In the genomic region with DNA sequence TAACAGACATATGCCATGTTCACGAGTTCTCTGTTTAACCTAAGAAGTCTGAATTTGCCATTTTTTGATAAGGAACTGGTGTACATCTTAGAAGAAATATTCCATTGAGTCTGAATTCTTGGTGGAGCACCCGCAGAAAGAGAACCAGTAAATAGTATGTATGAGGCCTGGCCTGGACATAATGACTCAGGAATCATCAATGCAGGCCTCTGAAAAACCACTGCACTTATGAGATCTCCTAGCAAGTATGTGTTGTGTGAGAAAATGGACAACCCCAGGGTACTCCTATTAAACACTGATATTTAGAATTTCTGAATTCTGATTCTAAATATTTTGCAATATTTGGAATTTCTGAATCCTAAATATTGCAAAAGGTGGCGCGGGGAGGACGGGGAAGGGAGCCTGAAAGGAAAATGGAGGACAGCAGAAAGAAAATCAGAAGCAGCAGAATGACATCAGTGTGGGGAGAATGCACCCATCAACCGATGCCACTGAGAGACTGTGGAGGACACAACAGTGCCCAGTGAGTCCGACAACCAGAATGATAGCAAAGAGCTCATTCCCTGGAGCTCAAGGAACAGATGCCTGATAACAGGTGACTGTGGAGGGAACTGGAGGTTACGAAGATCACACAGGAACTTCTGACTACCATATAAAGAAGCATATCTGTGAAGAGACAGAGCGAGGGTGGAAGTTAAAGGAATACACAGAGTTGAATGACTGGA, we compare ENCODE assay signal across 17 cellular contexts.
DNase-seq lines count a peak whose midpoint lies in the region; ATAC-seq and TF ChIP-seq lines count a peak whose summit lies in the region.
"Had no signal": no experiment of that assay in that cellular context is flagged by ENCODE, and none has a peak within 500 bp of the region (broad histone marks: within the 10 kb centered on the region; RNA-seq: fewer than 3 reads in every experiment).

No MANE protein-coding gene starts in this region.

- peak overlapping the region; percentile 18 for H2AK9ac ChIP-seq in IMR-90 (replicated peaks; ENCODE audit: low read depth, low read length, poor library complexity)

- H3K4me1 ChIP-seq in IMR-90 (ENCODE audit: control insufficient read depth, insufficient read depth, low read length) (peaks cover 6% of the 10 kb centered on the region), mesenchymal stem cell (ENCODE audit: control insufficient read depth, insufficient read depth, low read depth, low read length) (peaks cover 5% of the 10 kb centered on the region), ascending aorta (peaks cover 0 to 7% of the 10 kb centered on the region in 2 donors), right atrium auricular region (peaks cover 0 to 38% of the 10 kb centered on the region in 2 donors)

- no peak for TF ChIP-seq CTCF in AG10803 (conservative IDR thresholded peaks at IDR 0.05; ENCODE audit: low read length)
- TF ChIP-seq CTCF in IMR-90 (conservative IDR thresholded peaks at IDR 0.05; ENCODE audit: low read depth, low read length): no peak
- TF ChIP-seq CTCF in chondrocyte (IDR thresholded peaks at IDR 0.05): no peak
- TF ChIP-seq CTCF in ascending aorta (IDR thresholded peaks at IDR 0.05): no peak
- TF ChIP-seq CTCF in right atrium auricular region (IDR thresholded peaks at IDR 0.05): no peak

- no peaks in the 10 kb centered on the region for H3K9me3 ChIP-seq in IMR-90 (ENCODE audit: control insufficient read depth, insufficient read depth, low read length)
- H3K9me3 ChIP-seq in mesenchymal stem cell (ENCODE audit: control insufficient read depth, low read length): no peaks in the 10 kb centered on the region
- no peaks in the 10 kb centered on the region for H3K9me3 ChIP-seq in ascending aorta
- H3K9me3 ChIP-seq in right atrium auricular region: no peaks in the 10 kb centered on the region
- H3K9me3 ChIP-seq: BE2C, heart right ventricle had no signal

- H3K56ac ChIP-seq in IMR-90 (ENCODE audit: extremely low read depth, insufficient read depth, low read length): no peak overlapping the region

- H2BK20ac ChIP-seq in IMR-90 (ENCODE audit: low read depth, low read length): no peak overlapping the region

- H4K91ac ChIP-seq in IMR-90 (ENCODE audit: insufficient read depth, low read depth, low read length) (peak overlapping the region; percentile 43), mesenchymal stem cell (ENCODE audit: low read length) (no peak overlapping the region)

- no peaks in the 10 kb centered on the region for H3K27me3 ChIP-seq in IMR-90 (ENCODE audit: control insufficient read depth, insufficient read depth, low read length)
- no peaks in the 10 kb centered on the region for H3K27me3 ChIP-seq in mesenchymal stem cell (ENCODE audit: control insufficient read depth in 1 of 2, insufficient read depth in 1 of 2, low read length in 2 of 2)
- no peaks in the 10 kb centered on the region for H3K27me3 ChIP-seq in ascending aorta
- no peaks in the 10 kb centered on the region for H3K27me3 ChIP-seq in right atrium auricular region
- H3K27me3 ChIP-seq: BE2C, heart right ventricle had no signal

- H4K20me1 ChIP-seq in IMR-90 (ENCODE audit: insufficient read depth, low read length): peaks cover 21% of the 10 kb centered on the region

- DNase-seq in AG10803 (ENCODE audit: low read depth) (peak; percentile 74), IMR-90 (peak; percentile 87), chondrocyte (ENCODE audit: low spot score) (no peak), mesenchymal stem cell (peak; percentile 85), ascending aorta (ENCODE audit: low spot score in 2 of 2) (no peak), NCI-H748 (lab: John Stamatoyannopoulos, UW; ENCODE audit: unreplicated experiment) (no peak), right atrium auricular region (ENCODE audit: low spot score) (no peak)
- DNase-seq in naive thymus-derived CD8-positive, alpha-beta T cell: no peak
- DNase-seq: activated naive CD8-positive, alpha-beta T cell treated with anti-CD3 and anti-CD28 coated beads for 36 hours; BE2C; heart right ventricle; NCI-H146; NCI-H69; occipital lobe; SHP77; stimulated activated CD4-positive, alpha-beta T cell treated with anti-CD3 and anti-CD28 coated beads, Interleukin-15, amount 100 ng/mL, for 24 hours had no signal

- H2AK5ac ChIP-seq in IMR-90 (ENCODE audit: low read depth, low read length) (no peak overlapping the region; the same call in 1 of the 2 replicates), mesenchymal stem cell (ENCODE audit: low read length, severe bottlenecking) (peak overlapping the region; percentile 37)

- ATAC-seq in IMR-90 (ENCODE audit: low read depth): peak; percentile 92
- no peak for ATAC-seq in naive thymus-derived CD8-positive, alpha-beta T cell
- ATAC-seq: heart right ventricle had no signal

- H3K36me3 ChIP-seq in IMR-90 (ENCODE audit: control insufficient read depth, insufficient read depth, low read length): no peaks in the 10 kb centered on the region
- H3K36me3 ChIP-seq in mesenchymal stem cell (ENCODE audit: control insufficient read depth in 1 of 2, insufficient read depth in 2 of 2, low read depth in 1 of 2, low read length in 2 of 2): peaks cover 0 to 12% of the 10 kb centered on the region in 2 experiments
- H3K36me3 ChIP-seq in ascending aorta: no peaks in the 10 kb centered on the region
- H3K36me3 ChIP-seq in right atrium auricular region: no peaks in the 10 kb centered on the region
- H3K36me3 ChIP-seq: BE2C, heart right ventricle had no signal

- H3K4me3 Mint-ChIP-seq in chondrocyte (ENCODE audit: unreplicated experiment): no peak overlapping the region
- no peak overlapping the region for H3K4me3 Mint-ChIP-seq in naive thymus-derived CD8-positive, alpha-beta T cell
- H3K4me3 Mint-ChIP-seq: activated naive CD8-positive, alpha-beta T cell treated with anti-CD3 and anti-CD28 coated beads for 36 hours; IgD-negative memory B cell had no signal

- in situ Hi-C loops in IMR-90 (cut with MboI; ENCODE audit: low sequenced_read_pairs): no loop called here

- H3K4me3 ChIP-seq in AG10803 (ENCODE audit: low read length) (no peak overlapping the region), IMR-90 (ENCODE audit: insufficient read depth, low read depth, low read length) (no peak overlapping the region), mesenchymal stem cell (ENCODE audit: insufficient read depth in 1 of 2, low read depth in 1 of 2, low read length in 2 of 2) (no peak overlapping the region), ascending aorta (no peak overlapping the region), right atrium auricular region (no peak overlapping the region)
- H3K4me3 ChIP-seq: heart right ventricle had no signal

- H3K27me3 Mint-ChIP-seq in chondrocyte (ENCODE audit: low read depth): no peaks in the 10 kb centered on the region
- H3K27me3 Mint-ChIP-seq in naive thymus-derived CD8-positive, alpha-beta T cell: no peaks in the 10 kb centered on the region
- H3K27me3 Mint-ChIP-seq: activated naive CD8-positive, alpha-beta T cell treated with anti-CD3 and anti-CD28 coated beads for 36 hours; IgD-negative memory B cell had no signal

- intact Hi-C loops in IMR-90 (cut with micrococcal nuclease) (no loop called here), ascending aorta (cut with DNase I) (no loop called here)

- H3K9me1 ChIP-seq in IMR-90 (ENCODE audit: insufficient read depth, low read length): peaks cover 12% of the 10 kb centered on the region

- H3K9ac ChIP-seq in IMR-90 (ENCODE audit: low read depth, low read length) (no peak overlapping the region), mesenchymal stem cell (ENCODE audit: low read length) (no peak overlapping the region)

- H3K4me2 ChIP-seq in IMR-90 (ENCODE audit: low read depth, low read length) (no peak overlapping the region), mesenchymal stem cell (ENCODE audit: low read length, poor library complexity, severe bottlenecking) (no peak overlapping the region)

- H2BK5ac ChIP-seq in IMR-90 (ENCODE audit: low read depth, low read length, poor library complexity, severe bottlenecking) (peak overlapping the region; percentile 36), mesenchymal stem cell (ENCODE audit: low read depth, low read length, poor library complexity, severe bottlenecking) (no peak overlapping the region)

- H3K14ac ChIP-seq in IMR-90 (replicated peaks; ENCODE audit: low read depth, low read length) (0 out of 2 replicates have a peak overlapping the region, but pooled peaks have one; percentile 2), mesenchymal stem cell (ENCODE audit: low read length in 2 of 2) (no peak overlapping the region)

- POLR2A ChIA-PET in IMR-90 (lab: Charles Lee; ENCODE audit: unreplicated experiment): no interaction called here
- POLR2A ChIA-PET in naive thymus-derived CD8-positive, alpha-beta T cell (lab: Charles Lee): no interaction called here

- H3K79me1 ChIP-seq in IMR-90 (ENCODE audit: low read depth in 1 of 2, low read length in 2 of 2): peaks cover 34 to 60% of the 10 kb centered on the region in 2 experiments
- H3K79me1 ChIP-seq in mesenchymal stem cell (replicated peaks; ENCODE audit: low read length, poor library complexity, severe bottlenecking): peaks cover 8% of the 10 kb centered on the region

- H3K4ac ChIP-seq in IMR-90 (ENCODE audit: low read depth, low read length): peak overlapping the region; percentile 64
- H3K4ac ChIP-seq in mesenchymal stem cell (ENCODE audit: low read depth in 1 of 2, low read length in 2 of 2): peak overlapping the region in 1 of 2 experiments; percentile 19

- WGBS in IMR-90 (ENCODE audit: extremely low coverage in 2 of 2, insufficient read length in 1 of 2), 2 experiments: 97% methylated on average over 3 of the region's 9 CpGs; no CpG with 5 or more reads in 1 of the 2 experiments
- 76% methylated on average over 8 of the region's 9 CpGs for WGBS in mesenchymal stem cell

- peaks cover 61% of the 10 kb centered on the region for H3K4me1 Mint-ChIP-seq in chondrocyte (ENCODE audit: low read depth)
- H3K4me1 Mint-ChIP-seq in naive thymus-derived CD8-positive, alpha-beta T cell: peaks cover 16 to 37% (median 34%) of the 10 kb centered on the region in 4 donors

- CTCF ChIA-PET in IMR-90 (lab: Yijun Ruan, JAX): no interaction called here

- H3K27ac ChIP-seq in IMR-90 (ENCODE audit: insufficient read depth, low read length) (peak overlapping the region; percentile 65; the same call in 1 of the 2 replicates), mesenchymal stem cell (ENCODE audit: low read length, poor library complexity, severe bottlenecking) (peak overlapping the region; percentile 70), ascending aorta (no peak overlapping the region), right atrium auricular region (no peak overlapping the region)
- H3K27ac ChIP-seq: heart right ventricle had no signal

- no peaks in the 10 kb centered on the region for H3K9me3 Mint-ChIP-seq in chondrocyte (ENCODE audit: low read depth)
- no peaks in the 10 kb centered on the region for H3K9me3 Mint-ChIP-seq in naive thymus-derived CD8-positive, alpha-beta T cell
- H3K9me3 Mint-ChIP-seq: activated naive CD8-positive, alpha-beta T cell treated with anti-CD3 and anti-CD28 coated beads for 36 hours; IgD-negative memory B cell had no signal

- H3K23ac ChIP-seq in IMR-90 (ENCODE audit: low read depth, low read length): no peak overlapping the region
- no peak overlapping the region for H3K23ac ChIP-seq in mesenchymal stem cell (ENCODE audit: low read length in 2 of 2)

- H4K5ac ChIP-seq in IMR-90 (ENCODE audit: low read depth, low read length): peak overlapping the region; percentile 66; the same call in 1 of the 2 replicates

- H3K18ac ChIP-seq in IMR-90 (ENCODE audit: low read depth, low read length) (peak overlapping the region; percentile 21; the same call in 1 of the 2 replicates), mesenchymal stem cell (ENCODE audit: low read depth in 1 of 2, low read length in 2 of 2) (peak overlapping the region in 1 of 2 experiments; percentile 31)

- peak overlapping the region; percentile 48 to 49; a peak in 3 of 4 replicates for H4K8ac ChIP-seq in IMR-90 (ENCODE audit: low read depth in 2 of 2, low read length in 2 of 2)
- no peak overlapping the region for H4K8ac ChIP-seq in mesenchymal stem cell (ENCODE audit: low read length)

- TF ChIP-seq POLR2A in IMR-90 (IDR thresholded peaks at IDR 0.05; ENCODE audit: low read depth, low read length): no peak

- H3K27ac Mint-ChIP-seq in chondrocyte (ENCODE audit: unreplicated experiment): peak overlapping the region; percentile 49
- H3K27ac Mint-ChIP-seq in naive thymus-derived CD8-positive, alpha-beta T cell: peak overlapping the region in 3 of 10 donors; percentile 0 to 32 (median 19)
- H3K27ac Mint-ChIP-seq: activated naive CD8-positive, alpha-beta T cell treated with anti-CD3 and anti-CD28 coated beads for 36 hours had no signal

- H2AFZ ChIP-seq in IMR-90 (replicated peaks; ENCODE audit: low read length, poor library complexity) (no peak overlapping the region), mesenchymal stem cell (ENCODE audit: low read depth, low read length) (no peak overlapping the region)

- dilution Hi-C loops in IMR-90 (cut with HindIII; ENCODE audit: low sequenced_read_pairs, unreplicated experiment): no loop called here

- H2BK15ac ChIP-seq in IMR-90 (ENCODE audit: low read depth, low read length) (no peak overlapping the region), mesenchymal stem cell (ENCODE audit: low read depth, poor library complexity, severe bottlenecking) (no peak overlapping the region)

- TF ChIP-seq RAD21 in IMR-90 (IDR thresholded peaks at IDR 0.05; ENCODE audit: low read length): peak; percentile 6; the same call in 1 of the 2 replicates

- no TSS peak for BruUV-seq in IMR-90 (replicated peaks; lab: Mats Ljungman, UMichigan)

- H2BK120ac ChIP-seq in IMR-90 (ENCODE audit: low read depth, low read length) (peak overlapping the region; percentile 29; the same call in 1 of the 2 replicates), mesenchymal stem cell (ENCODE audit: low read depth, low read length) (no peak overlapping the region)

- no peak overlapping the region for H2BK12ac ChIP-seq in mesenchymal stem cell (ENCODE audit: low read length in 2 of 2)

- no peaks in the 10 kb centered on the region for H3K36me3 Mint-ChIP-seq in chondrocyte (ENCODE audit: low read depth)
- no peaks in the 10 kb centered on the region for H3K36me3 Mint-ChIP-seq in naive thymus-derived CD8-positive, alpha-beta T cell
- H3K36me3 Mint-ChIP-seq: IgD-negative memory B cell had no signal

Comparison
In these comparisons a context has a peak if more than half of its experiments do, and no peak if none do; other contexts are left out.
1. DNase-seq: peak in AG10803 (single experiment), IMR-90 (single experiment) and mesenchymal stem cell (single experiment); none in chondrocyte (single experiment), ascending aorta (0 of 2), NCI-H748 (single experiment), right atrium auricular region (single experiment) and naive thymus-derived CD8-positive, alpha-beta T cell (0 of 10).
2. H3K27ac ChIP-seq: peak in IMR-90 (single experiment) and mesenchymal stem cell (single experiment); none in ascending aorta (0 of 2) and right atrium auricular region (0 of 2).